ENCODE assay signal across 19 cellular contexts in the genomic region with DNA sequence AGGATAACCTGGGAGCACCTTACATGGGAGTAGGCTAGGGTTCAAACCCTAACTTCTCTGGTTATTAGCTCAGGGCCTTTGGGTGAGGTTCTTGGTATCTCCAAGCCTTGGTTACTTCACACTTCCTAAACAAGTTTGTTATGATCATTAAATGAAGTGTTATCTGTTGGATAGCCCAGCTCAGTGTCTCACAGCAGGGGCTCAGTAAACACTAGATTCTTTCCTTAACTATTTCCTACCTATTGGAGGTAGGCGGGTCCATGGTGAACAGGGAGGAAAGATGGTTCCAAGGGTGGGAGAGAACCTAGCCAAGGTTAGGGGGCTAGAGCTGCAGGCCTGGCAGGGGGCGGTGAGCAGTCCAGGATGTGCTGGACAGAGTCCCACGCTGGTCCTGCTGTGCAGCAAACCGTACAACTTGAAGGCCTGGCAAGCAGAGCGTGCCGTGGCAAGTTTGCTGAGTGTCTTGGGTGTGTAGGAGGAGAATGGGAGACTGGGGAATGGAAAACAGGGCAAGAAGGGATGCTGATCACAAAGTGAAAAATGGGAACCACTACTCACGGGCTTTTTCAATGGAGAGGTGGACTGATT.
DNase-seq lines count a peak whose midpoint lies in the region; ATAC-seq and TF ChIP-seq lines count a peak whose summit lies in the region.
"Had no signal": no experiment of that assay in that cellular context is flagged by ENCODE, and none has a peak within 500 bp of the region (broad histone marks: within the 10 kb centered on the region; RNA-seq: fewer than 3 reads in every experiment).

No MANE protein-coding gene starts in this region.

- no peak overlapping the region for H3K56ac ChIP-seq in mesendoderm (ENCODE audit: low read length)

- BruUV-seq in Calu3 (replicated peaks; lab: Mats Ljungman, UMichigan): no TSS peak

- H3K23ac ChIP-seq in mesendoderm (ENCODE audit: low read length): no peak overlapping the region

- H3K4me2 ChIP-seq in mesendoderm (ENCODE audit: low read length): no peak overlapping the region

- H3K4me1 ChIP-seq in mesendoderm (ENCODE audit: control insufficient read depth, low read depth, low read length) (peaks cover 7% of the 10 kb centered on the region), right lobe of liver (peaks cover 0 to 9% (median 0%) of the 10 kb centered on the region in 4 donors)
- H3K4me1 ChIP-seq: HAP-1, SJSA1 had no signal

- no peak overlapping the region for H2BK15ac ChIP-seq in mesendoderm (replicated peaks; ENCODE audit: low read depth)

- H3K27ac ChIP-seq in caudate nucleus (ENCODE audit: low read depth, low read length): peak overlapping the region; percentile 1
- H3K27ac ChIP-seq in mesendoderm (ENCODE audit: low read depth, low read length): no peak overlapping the region
- no peak overlapping the region for H3K27ac ChIP-seq in right lobe of liver
- H3K27ac ChIP-seq: brain microvascular endothelial cell, SJSA1, thoracic aorta had no signal

- H3K27me3 Mint-ChIP-seq in Calu3 (ENCODE audit: unreplicated experiment): no peaks in the 10 kb centered on the region
- H3K27me3 Mint-ChIP-seq: activated CD4-positive, alpha-beta T cell treated with anti-CD3 and anti-CD28 coated beads, Interleukin-2, amount 10 ng/mL, durations not matched to agents 24 days and 14 days; activated naive CD8-positive, alpha-beta T cell treated with anti-CD3 and anti-CD28 coated beads, Interleukin-2, amount 10 ng/mL, durations not matched to agents 7 days and 5 days; CD4-positive, alpha-beta memory T cell had no signal

- H2AK5ac ChIP-seq in mesendoderm (ENCODE audit: low read length): no peak overlapping the region

- H3K36me3 ChIP-seq in mesendoderm (ENCODE audit: control insufficient read depth, insufficient read depth, low read length) (no peaks in the 10 kb centered on the region), right lobe of liver (no peaks in the 10 kb centered on the region)
- H3K36me3 ChIP-seq: brain microvascular endothelial cell, HAP-1, SJSA1, thoracic aorta had no signal

- no peak overlapping the region for H3K18ac ChIP-seq in mesendoderm (ENCODE audit: low read length)

- no peaks in the 10 kb centered on the region for H3K9me3 ChIP-seq in right lobe of liver
- H3K9me3 ChIP-seq: HAP-1, SJSA1, thoracic aorta had no signal

- CTCF ChIA-PET in Calu3 (lab: Charles Lee): no interaction called here

- ATAC-seq in right lobe of liver (no peak), GM19397 (IDR thresholded peaks at IDR 0.05; ENCODE audit: unreplicated experiment) (no peak), GM19351 (IDR thresholded peaks at IDR 0.05; ENCODE audit: unreplicated experiment) (no peak)

- no peak for TF ChIP-seq POLR2A in right lobe of liver (IDR thresholded peaks at IDR 0.05)

- DNase-seq in Calu3: no peak
- DNase-seq in NCI-H146 (lab: John Stamatoyannopoulos, UW): peak; percentile 61
- DNase-seq in caudate nucleus (lab: John Stamatoyannopoulos, UW): no peak
- DNase-seq in mesendoderm: peak; percentile 76
- no peak for DNase-seq in right lobe of liver
- DNase-seq in GM10266 (ENCODE audit: extremely low spot score): no peak
- DNase-seq: activated CD4-positive, alpha-beta T cell treated with anti-CD3 and anti-CD28 coated beads, Interleukin-2, amount 10 ng/mL, durations not matched to agents 24 days and 14 days; activated naive CD8-positive, alpha-beta T cell treated with anti-CD3 and anti-CD28 coated beads, Interleukin-2, amount 10 ng/mL, durations not matched to agents 7 days and 5 days; brain microvascular endothelial cell; CD4-positive, alpha-beta memory T cell; Kasumi-1; NCI-H2171; NCI-H748 treated with DMSO at 0.1 percent for 48 hours had no signal

- no peaks in the 10 kb centered on the region for H3K79me2 ChIP-seq in mesendoderm (ENCODE audit: control insufficient read depth, insufficient read depth, low read length)

- no CpG with 5 or more reads among the region's 7 CpGs for WGBS in mesendoderm (ENCODE audit: extremely low coverage, insufficient coverage, low lambda C conversion rate)
- 97% methylated on average over 6 of the region's 7 CpGs for WGBS in right lobe of liver (ENCODE audit: insufficient coverage, low coverage, low lambda C conversion rate, missing lambda C conversion rate)

- H2BK120ac ChIP-seq in mesendoderm (ENCODE audit: low read depth, low read length): no peak overlapping the region

- H3K9ac ChIP-seq in mesendoderm (ENCODE audit: low read length): no peak overlapping the region

- peak overlapping the region; percentile 43 for H3K27ac Mint-ChIP-seq in Calu3 (ENCODE audit: unreplicated experiment)
- H3K27ac Mint-ChIP-seq: activated CD4-positive, alpha-beta T cell treated with anti-CD3 and anti-CD28 coated beads, Interleukin-2, amount 10 ng/mL, durations not matched to agents 24 days and 14 days; activated naive CD8-positive, alpha-beta T cell treated with anti-CD3 and anti-CD28 coated beads, Interleukin-2, amount 10 ng/mL, durations not matched to agents 7 days and 5 days; nephron had no signal

- no peak overlapping the region for H2BK5ac ChIP-seq in mesendoderm (ENCODE audit: low read length)

- H3K36me3 Mint-ChIP-seq in Calu3 (ENCODE audit: insufficient read depth, unreplicated experiment): no peaks in the 10 kb centered on the region
- H3K36me3 Mint-ChIP-seq: activated naive CD8-positive, alpha-beta T cell treated with anti-CD3 and anti-CD28 coated beads, Interleukin-2, amount 10 ng/mL, durations not matched to agents 7 days and 5 days had no signal

- no peak overlapping the region for H3K4me3 Mint-ChIP-seq in Calu3 (ENCODE audit: low read depth, unreplicated experiment)
- H3K4me3 Mint-ChIP-seq: activated CD4-positive, alpha-beta T cell treated with anti-CD3 and anti-CD28 coated beads, Interleukin-2, amount 10 ng/mL, durations not matched to agents 24 days and 14 days; activated naive CD8-positive, alpha-beta T cell treated with anti-CD3 and anti-CD28 coated beads, Interleukin-2, amount 10 ng/mL, durations not matched to agents 7 days and 5 days; CD4-positive, alpha-beta memory T cell; nephron had no signal

- H3K4ac ChIP-seq in mesendoderm (ENCODE audit: low read depth, low read length): no peak overlapping the region

- H4K8ac ChIP-seq in mesendoderm (ENCODE audit: low read depth, low read length): no peak overlapping the region

- H3K4me1 Mint-ChIP-seq in Calu3 (ENCODE audit: low read depth, unreplicated experiment): peaks cover 23% of the 10 kb centered on the region

- intact Hi-C loops in Calu3 (cut with micrococcal nuclease; ENCODE audit: unreplicated experiment): no loop called here
- intact Hi-C loops in right lobe of liver (cut with DNase I): no loop called here

- H3K9me3 Mint-ChIP-seq in Calu3 (ENCODE audit: low read depth, unreplicated experiment): peaks cover 3% of the 10 kb centered on the region
- H3K9me3 Mint-ChIP-seq: activated naive CD8-positive, alpha-beta T cell treated with anti-CD3 and anti-CD28 coated beads, Interleukin-2, amount 10 ng/mL, durations not matched to agents 7 days and 5 days; nephron had no signal

- H3K4me3 ChIP-seq in mesendoderm (ENCODE audit: low read length): no peak overlapping the region
- H3K4me3 ChIP-seq in right lobe of liver: no peak overlapping the region
- H3K4me3 ChIP-seq: HAP-1, SJSA1, thoracic aorta had no signal

- H3K27me3 ChIP-seq in mesendoderm (ENCODE audit: insufficient read depth, low read length, poor library complexity): no peaks in the 10 kb centered on the region
- no peaks in the 10 kb centered on the region for H3K27me3 ChIP-seq in right lobe of liver
- H3K27me3 ChIP-seq: brain microvascular endothelial cell, SJSA1 had no signal

- no peak for TF ChIP-seq CTCF in Calu3 (IDR thresholded peaks at IDR 0.05; ENCODE audit: unreplicated experiment)
- no peak for TF ChIP-seq CTCF in right lobe of liver (IDR thresholded peaks at IDR 0.05)
- no peak for TF ChIP-seq CTCF in GM10266 (IDR thresholded peaks at IDR 0.05; ENCODE audit: control insufficient read depth, insufficient read depth, low read depth, missing control alignments)

- no peak overlapping the region for H4K5ac ChIP-seq in mesendoderm (ENCODE audit: low read length)

- H3K79me1 ChIP-seq in mesendoderm (ENCODE audit: low read length): no peaks in the 10 kb centered on the region

Comparison
In these comparisons a context has a peak if more than half of its experiments do, and no peak if none do; other contexts are left out.
1. DNase-seq: peak in NCI-H146 (single experiment) and mesendoderm (single experiment); none in Calu3 (single experiment), caudate nucleus (0 of 61), right lobe of liver (0 of 3) and GM10266 (single experiment).